Comparison of ENCODE assay signal across 27 cellular contexts in genomic region chr3:124714218-124714853, GRCh38. TPM values are rescaled to one million over a fixed set of nuclear protein-coding genes. Genes with fewer than 3 reads are reported as not detected.
DNase-seq lines count a peak whose midpoint lies in the region; ATAC-seq and TF ChIP-seq lines count a peak whose summit lies in the region.
"Had no signal": no experiment of that assay in that cellular context is flagged by ENCODE, and none has a peak within 500 bp of the region (broad histone marks: within the 10 kb centered on the region; RNA-seq: fewer than 3 reads in every experiment).

No MANE protein-coding gene starts in this region.

- DNase-seq in EH (ENCODE audit: low read depth) (peak; percentile 11), astrocyte of the hippocampus (ENCODE audit: low read depth, low spot score) (peak; percentile 64), heart right ventricle (peak in 1 of 2 donors; percentile 11), thyroid gland (peak; percentile 7 to 27), foreskin melanocyte (no peak), cerebellar nuclear complex (lab: John Stamatoyannopoulos, UW) (no peak), OCI-M1 (lab: John Stamatoyannopoulos, UW) (no peak)
- DNase-seq: activated CD4-positive, alpha-beta T cell treated with anti-CD3 and anti-CD28 coated beads, Interleukin-2, amount 50 U/mL, for 1 hour; activated gamma-delta T cell treated with Interleukin-2 at 50 U/mL for 16 hours; activated T-cell treated with anti-CD3 and anti-CD28 coated beads, Interleukin-2, amount 50 U/mL, for 4 hours; AML-193; body of pancreas; CD4-positive, alpha-beta memory T cell; gastrocnemius medialis; midbrain; naive thymus-derived CD8-positive, alpha-beta T cell; NCI-H1092 treated with DMSO at 0.1 percent for 48 hours; NCI-H187; NCI-H524 treated with DMSO at 0.1 percent for 48 hours; nucleus accumbens; SHP77 treated with DMSO at 0.1 percent for 48 hours; small intestine; stimulated activated CD4-positive, alpha-beta T cell treated with anti-CD3 and anti-CD28 coated beads, Interleukin-1b, Interleukin-23, amount 100 ng/mL, for 48 hours; SW 1271; T-helper 9 cell; upper lobe of left lung had no signal

- whole genome bisulfite sequencing in heart right ventricle, 2 donors = 71 to 73% methylated on average over 11 of the region's 11 CpGs
- WGBS in thyroid gland, 2 donors = 70 to 76% methylated on average over 11 of the region's 11 CpGs

- TF ChIP-seq CTCF in heart right ventricle (IDR thresholded peaks at IDR 0.05) (no peak), thyroid gland (IDR thresholded peaks at IDR 0.05) (no peak)

- ATAC-seq in heart right ventricle = peak in 7 of 8 donors; percentile 11 to 92 (median 84)
- ATAC-seq: activated T-cell treated with anti-CD3 and anti-CD28 coated beads, Interleukin-2, amount 50 U/mL, for 4 hours; body of pancreas; gastrocnemius medialis; naive thymus-derived CD8-positive, alpha-beta T cell; WTC11 had no signal

- intact Hi-C loops in heart right ventricle (cut with DNase I) (no loop called here), thyroid gland (cut with DNase I) (no loop called here)

- H3K27me3 ChIP-seq in heart right ventricle (peaks cover 0 to 9% (median 0%) of the 10 kb centered on the region in 7 donors), thyroid gland (no peaks in the 10 kb centered on the region)
- H3K27me3 ChIP-seq: body of pancreas, gastrocnemius medialis, upper lobe of left lung had no signal

- H3K4me3 ChIP-seq in heart right ventricle = no peak overlapping the region
- no peak overlapping the region for H3K4me3 ChIP-seq in thyroid gland (replicated peaks in 1 of 3)
- H3K4me3 ChIP-seq: body of pancreas, gastrocnemius medialis, upper lobe of left lung had no signal

- H3K27ac ChIP-seq in heart right ventricle (peak overlapping the region in 4 of 10 donors; percentile 2 to 37 (median 25)), thyroid gland (no peak overlapping the region)
- H3K27ac ChIP-seq: body of pancreas, gastrocnemius medialis, upper lobe of left lung had no signal

- H3K36me3 ChIP-seq in heart right ventricle (peaks cover 0 to 32% (median 5%) of the 10 kb centered on the region in 9 donors), thyroid gland (no peaks in the 10 kb centered on the region)

- H3K4me1 ChIP-seq in heart right ventricle (peaks cover 0 to 13% (median 0%) of the 10 kb centered on the region in 9 donors), thyroid gland (no peaks in the 10 kb centered on the region)
- H3K4me1 ChIP-seq: body of pancreas, gastrocnemius medialis, upper lobe of left lung had no signal

- no peaks in the 10 kb centered on the region for H3K9me3 ChIP-seq in heart right ventricle
- no peaks in the 10 kb centered on the region for H3K9me3 ChIP-seq in thyroid gland
- H3K9me3 ChIP-seq: body of pancreas, gastrocnemius medialis, upper lobe of left lung had no signal

- no peak for TF ChIP-seq POLR2A in thyroid gland (IDR thresholded peaks at IDR 0.05)

RNA-seq across cellular contexts. Expression of gene UMPS, which starts 15.9 kb away (rescaled TPM):
- total RNA-seq in heart right ventricle (10 to 100 TPM in 3 of 10 donors, 1 to 10 TPM in 7; 4.9 to 14.4 (median 7.7) TPM), thyroid gland (10 to 100 TPM; 18.5 to 37.4 (median 25.5) TPM)
- polyA plus RNA-seq in heart right ventricle = 1 to 10 TPM; 3.1 to 6.5 TPM

Comparison
In these comparisons a context has a peak if more than half of its experiments do, and no peak if none do; other contexts are left out.
1. DNase-seq: peak in EH (single experiment), astrocyte of the hippocampus (single experiment) and thyroid gland (2 of 2); none in foreskin melanocyte (single experiment), cerebellar nuclear complex (0 of 2) and OCI-M1 (single experiment).